ENCODE assay signal across 16 cellular contexts in the genomic region with DNA sequence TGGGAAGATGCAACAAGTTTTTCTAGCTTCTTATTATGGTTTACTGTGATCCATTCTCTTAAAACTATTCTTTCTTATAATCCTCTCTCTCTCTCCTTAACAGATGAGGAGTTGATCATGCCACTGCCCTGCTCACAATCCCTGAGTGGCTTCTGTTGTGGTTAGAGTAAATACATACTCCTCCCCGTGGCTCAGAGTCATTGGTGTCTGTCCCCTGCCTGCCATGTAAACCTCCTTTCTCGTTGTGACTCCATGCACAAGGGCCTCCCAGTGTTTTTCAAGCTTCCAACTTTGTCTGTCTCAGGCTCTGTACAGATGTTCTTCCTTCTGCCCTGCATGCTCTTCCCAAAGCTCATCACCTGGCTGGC. TPM values are rescaled to one million over a fixed set of nuclear protein-coding genes. Genes with fewer than 3 reads are reported as not detected.
DNase-seq lines count a peak whose midpoint lies in the region; ATAC-seq and TF ChIP-seq lines count a peak whose summit lies in the region.
"Had no signal": no experiment of that assay in that cellular context is flagged by ENCODE, and none has a peak within 500 bp of the region (broad histone marks: within the 10 kb centered on the region; RNA-seq: fewer than 3 reads in every experiment).

No MANE protein-coding gene starts in this region.

- no peaks in the 10 kb centered on the region for H3K27me3 Mint-ChIP-seq in activated CD4-positive, alpha-beta T cell treated with anti-CD3 and anti-CD28 coated beads, Interleukin-2, amount 10 ng/mL, durations not matched to agents 7 days and 5 days
- no peaks in the 10 kb centered on the region for H3K27me3 Mint-ChIP-seq in activated T-cell treated with anti-CD3 and anti-CD28 coated beads, Interleukin-2, amount 50 U/mL, for 72 hours (ENCODE audit: low read depth)

- peak; percentile 31 for DNase-seq in activated CD4-positive, alpha-beta T cell treated with anti-CD3 and anti-CD28 coated beads, Interleukin-2, amount 10 ng/mL, durations not matched to agents 7 days and 5 days
- no peak for DNase-seq in activated CD4-positive, alpha-beta T cell treated with anti-CD3 and anti-CD28 coated beads, Interleukin-2, amount 50 U/mL, for 4 hours
- DNase-seq in activated T-cell treated with anti-CD3 and anti-CD28 coated beads, Interleukin-2, amount 50 U/mL, for 72 hours, result peak; percentile 43 to 61
- DNase-seq in osteoblast (ENCODE audit: insufficient read length, low spot score, missing footprints) (no peak), NCI-H2081 treated with DMSO at 0.1 percent for 48 hours (lab: John Stamatoyannopoulos, UW) (no peak)
- DNase-seq: activated CD4-positive, CD25-positive, alpha-beta regulatory T cell treated with anti-CD3 and anti-CD28 coated beads, Interleukin-2, amount 50 U/mL, for 72 hours; Calu3; islet precursor cell; NCI-H2227 treated with DMSO at 0.1 percent for 48 hours; occipital lobe; SW 1271 had no signal

- H3K27ac ChIP-seq in osteoblast (ENCODE audit: low read depth, low read length), result peak overlapping the region; percentile 9
- H3K27ac ChIP-seq: A549, epithelial cell of prostate had no signal

- peak overlapping the region; percentile 7 for H3K4me3 ChIP-seq in osteoblast (ENCODE audit: insufficient read depth, low read length)
- H3K4me3 ChIP-seq: A549 had no signal

- peaks cover 9% of the 10 kb centered on the region for H3K36me3 Mint-ChIP-seq in activated CD4-positive, alpha-beta T cell treated with anti-CD3 and anti-CD28 coated beads, Interleukin-2, amount 10 ng/mL, durations not matched to agents 7 days and 5 days (ENCODE audit: low read depth)
- no peaks in the 10 kb centered on the region for H3K36me3 Mint-ChIP-seq in activated T-cell treated with anti-CD3 and anti-CD28 coated beads, Interleukin-2, amount 50 U/mL, for 72 hours (ENCODE audit: insufficient read depth in 2 of 2)

- CTCF ChIA-PET in activated CD4-positive, alpha-beta T cell treated with anti-CD3 and anti-CD28 coated beads, Interleukin-2, amount 10 ng/mL, durations not matched to agents 7 days and 5 days (lab: Charles Lee), result no interaction called here

- H3K4me3 Mint-ChIP-seq in activated CD4-positive, alpha-beta T cell treated with anti-CD3 and anti-CD28 coated beads, Interleukin-2, amount 10 ng/mL, durations not matched to agents 7 days and 5 days, result peak overlapping the region; percentile 53
- peak overlapping the region; percentile 79 to 84 for H3K4me3 Mint-ChIP-seq in activated T-cell treated with anti-CD3 and anti-CD28 coated beads, Interleukin-2, amount 50 U/mL, for 72 hours

- H3K36me3 ChIP-seq in osteoblast (ENCODE audit: insufficient read depth, low read length), result no peaks in the 10 kb centered on the region

- POLR2A ChIA-PET in activated CD4-positive, alpha-beta T cell treated with anti-CD3 and anti-CD28 coated beads, Interleukin-2, amount 10 ng/mL, durations not matched to agents 7 days and 5 days (lab: Charles Lee), result no interaction called here

- peaks cover 26% of the 10 kb centered on the region for H3K4me1 ChIP-seq in osteoblast (ENCODE audit: insufficient read depth, low read length)

- H3K9me3 Mint-ChIP-seq in activated CD4-positive, alpha-beta T cell treated with anti-CD3 and anti-CD28 coated beads, Interleukin-2, amount 10 ng/mL, durations not matched to agents 7 days and 5 days, result no peaks in the 10 kb centered on the region
- H3K9me3 Mint-ChIP-seq in activated T-cell treated with anti-CD3 and anti-CD28 coated beads, Interleukin-2, amount 50 U/mL, for 72 hours, result peaks cover 2% of the 10 kb centered on the region in 2 donors

- H3K79me2 ChIP-seq in osteoblast (ENCODE audit: insufficient read depth, low read length), result peaks cover 93% of the 10 kb centered on the region

- TF ChIP-seq CTCF in osteoblast (IDR thresholded peaks at IDR 0.05; ENCODE audit: extremely low read depth, low read depth, low read length), result no peak

- H3K27me3 ChIP-seq in osteoblast (ENCODE audit: insufficient read depth, low read length), result no peaks in the 10 kb centered on the region

- ATAC-seq in HG02884 (IDR thresholded peaks at IDR 0.05; ENCODE audit: unreplicated experiment) (peak; percentile 30), GM18517 (IDR thresholded peaks at IDR 0.05; ENCODE audit: unreplicated experiment) (no peak), GM18520 (IDR thresholded peaks at IDR 0.05; ENCODE audit: unreplicated experiment) (no peak)
- peak; percentile 79 to 82 for ATAC-seq in activated T-cell treated with anti-CD3 and anti-CD28 coated beads, Interleukin-2, amount 50 U/mL, for 72 hours (replicated peaks in 1 of 2)
- ATAC-seq: A549 had no signal

- no peak overlapping the region for H2AFZ ChIP-seq in osteoblast (ENCODE audit: low read length)

- H3K4me2 ChIP-seq in osteoblast (ENCODE audit: insufficient read depth, low read length), result peak overlapping the region; percentile 71
- H3K4me2 ChIP-seq: A549 had no signal

- H4K20me1 ChIP-seq in osteoblast (ENCODE audit: insufficient read depth, low read length), result peaks cover 61% of the 10 kb centered on the region

- H3K9me3 ChIP-seq in osteoblast (ENCODE audit: low read depth, low read length), result no peaks in the 10 kb centered on the region
- H3K9me3 ChIP-seq: A549 had no signal

- peak overlapping the region; percentile 88 for H3K27ac Mint-ChIP-seq in activated CD4-positive, alpha-beta T cell treated with anti-CD3 and anti-CD28 coated beads, Interleukin-2, amount 10 ng/mL, durations not matched to agents 7 days and 5 days
- H3K27ac Mint-ChIP-seq in activated T-cell treated with anti-CD3 and anti-CD28 coated beads, Interleukin-2, amount 50 U/mL, for 72 hours, result peak overlapping the region; percentile 94

- peaks cover 62% of the 10 kb centered on the region for H3K4me1 Mint-ChIP-seq in activated CD4-positive, alpha-beta T cell treated with anti-CD3 and anti-CD28 coated beads, Interleukin-2, amount 10 ng/mL, durations not matched to agents 7 days and 5 days
- H3K4me1 Mint-ChIP-seq in activated T-cell treated with anti-CD3 and anti-CD28 coated beads, Interleukin-2, amount 50 U/mL, for 72 hours (ENCODE audit: low read depth), result peaks cover 87% of the 10 kb centered on the region

RNA-seq across cellular contexts. Expression of a gene that starts 20.4 kb away (rescaled TPM):
- 10 to 100 TPM; 67.4 to 76.4 TPM for total RNA-seq in activated CD4-positive, alpha-beta T cell treated with anti-CD3 and anti-CD28 coated beads, Interleukin-2, amount 10 ng/mL, durations not matched to agents 7 days and 5 days
- 10 to 100 TPM; 54.1 to 78.6 TPM for total RNA-seq in activated T-cell treated with anti-CD3 and anti-CD28 coated beads, Interleukin-2, amount 50 U/mL, for 72 hours
- 53.2 and 63.9 TPM in 2 replicates for total RNA-seq in osteoblast

Comparison
In these comparisons a context has a peak if more than half of its experiments do, and no peak if none do; other contexts are left out.
1. DNase-seq: peak in activated CD4-positive, alpha-beta T cell treated with anti-CD3 and anti-CD28 coated beads, Interleukin-2, amount 10 ng/mL, durations not matched to agents 7 days and 5 days (single experiment) and activated T-cell treated with anti-CD3 and anti-CD28 coated beads, Interleukin-2, amount 50 U/mL, for 72 hours (2 of 2); none in activated CD4-positive, alpha-beta T cell treated with anti-CD3 and anti-CD28 coated beads, Interleukin-2, amount 50 U/mL, for 4 hours (0 of 2), osteoblast (single experiment) and NCI-H2081 treated with DMSO at 0.1 percent for 48 hours (single experiment).
2. ATAC-seq: peak in HG02884 (single experiment) and activated T-cell treated with anti-CD3 and anti-CD28 coated beads, Interleukin-2, amount 50 U/mL, for 72 hours (2 of 2); none in GM18517 (single experiment) and GM18520 (single experiment).